Comparison of ENCODE assay signal across 9 cellular contexts in the genomic region with DNA sequence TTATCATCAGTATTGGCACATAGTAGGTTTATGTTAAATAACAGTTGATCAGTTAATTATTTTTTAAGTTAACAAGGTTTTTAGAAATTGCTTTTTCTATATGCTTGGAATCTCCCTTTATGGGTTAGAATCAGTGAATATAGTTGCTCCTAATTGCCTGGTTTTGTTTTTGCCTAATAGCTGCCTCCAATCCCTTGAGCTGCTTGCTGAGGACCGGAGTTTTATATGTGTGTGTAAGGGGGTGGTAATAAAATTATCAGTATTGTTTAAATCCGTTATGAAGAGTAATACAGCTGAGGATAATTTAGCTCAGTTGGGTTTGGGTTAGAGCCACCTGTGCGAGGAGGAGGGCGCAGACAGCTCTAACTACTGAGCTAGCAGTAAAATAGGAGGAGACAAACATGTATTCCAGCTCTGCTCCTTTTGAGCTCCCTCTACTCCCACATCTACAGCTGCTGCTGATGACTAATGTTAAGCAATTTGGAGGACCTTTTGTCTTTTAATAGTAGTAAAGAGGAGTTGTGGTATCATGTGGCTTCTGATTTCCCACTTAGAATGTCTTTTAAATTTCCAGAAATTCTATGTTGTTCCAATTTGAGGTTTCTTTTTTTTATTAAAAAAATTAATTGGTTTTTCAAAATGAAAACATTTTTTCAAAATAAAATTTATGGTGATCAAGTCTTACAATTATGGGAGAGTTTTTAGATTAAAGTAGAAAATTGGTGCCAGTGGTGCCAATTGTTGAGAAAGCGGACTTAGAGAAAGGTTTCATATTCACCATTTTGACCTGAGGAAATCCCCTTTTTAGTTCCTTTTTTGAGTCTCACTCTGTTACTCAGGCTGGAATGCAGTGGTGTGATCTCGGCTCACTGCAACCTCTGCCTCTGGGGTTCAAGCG.
DNase-seq lines count a peak whose midpoint lies in the region; ATAC-seq, FAIRE-seq and TF ChIP-seq lines count a peak whose summit lies in the region.
"Had no signal": no experiment of that assay in that cellular context is flagged by ENCODE, and none has a peak within 500 bp of the region (broad histone marks: within the 10 kb centered on the region; RNA-seq: fewer than 3 reads in every experiment).

No MANE protein-coding gene starts in this region.

- ATAC-seq in HG03095 (IDR thresholded peaks at IDR 0.05; ENCODE audit: unreplicated experiment) = peak; percentile 57
- ATAC-seq in left lung = peak; percentile 75

- H3K36me3 Mint-ChIP-seq in T-helper 2 cell treated with Interferon-gamma antibody and Interleukin-4, amounts not matched to agents 5 μg/mL and 100 μg/mL, for 36 hours (ENCODE audit: low read depth) = no peaks in the 10 kb centered on the region

- no peak overlapping the region for H3K27ac Mint-ChIP-seq in T-helper 2 cell treated with Interferon-gamma antibody and Interleukin-4, amounts not matched to agents 5 μg/mL and 100 μg/mL, for 36 hours

- H3K4me1 ChIP-seq in left lung (peaks cover 0 to 7% of the 10 kb centered on the region in 2 donors), kidney (ENCODE audit: control insufficient read depth in 1 of 2, insufficient read depth in 1 of 2, low read depth in 1 of 2, low read length in 2 of 2) (no peaks in the 10 kb centered on the region)

- H3K27me3 ChIP-seq in GM06990 (replicated peaks; ENCODE audit: control insufficient read depth, insufficient read depth, low read length) (no peaks in the 10 kb centered on the region), left lung (no peaks in the 10 kb centered on the region)

- no peak overlapping the region for H3K4me3 Mint-ChIP-seq in T-helper 2 cell treated with Interferon-gamma antibody and Interleukin-4, amounts not matched to agents 5 μg/mL and 100 μg/mL, for 36 hours

- H3K27me3 Mint-ChIP-seq in T-helper 2 cell treated with Interferon-gamma antibody and Interleukin-4, amounts not matched to agents 5 μg/mL and 100 μg/mL, for 36 hours (ENCODE audit: low read depth) = no peaks in the 10 kb centered on the region

- no peaks in the 10 kb centered on the region for H3K9me3 Mint-ChIP-seq in T-helper 2 cell treated with Interferon-gamma antibody and Interleukin-4, amounts not matched to agents 5 μg/mL and 100 μg/mL, for 36 hours

- H3K9me3 ChIP-seq in left lung (no peaks in the 10 kb centered on the region), kidney (ENCODE audit: control insufficient read depth in 1 of 2, low read length in 2 of 2) (no peaks in the 10 kb centered on the region)
- H3K9me3 ChIP-seq: thoracic aorta had no signal

- no peak overlapping the region for H3K9ac ChIP-seq in kidney (ENCODE audit: low read length in 2 of 2)

- peaks cover 2% of the 10 kb centered on the region; the same call in 1 of the 2 replicates for H3K36me3 ChIP-seq in GM06990 (ENCODE audit: control insufficient read depth, insufficient read depth, low read length)
- H3K36me3 ChIP-seq in left lung = no peaks in the 10 kb centered on the region
- no peaks in the 10 kb centered on the region for H3K36me3 ChIP-seq in kidney (ENCODE audit: control insufficient read depth in 1 of 2, insufficient read depth in 2 of 2, low read length in 2 of 2)
- H3K36me3 ChIP-seq: thoracic aorta had no signal

- no peak overlapping the region for H3K27ac ChIP-seq in left lung
- no peak overlapping the region for H3K27ac ChIP-seq in kidney (ENCODE audit: low read depth in 2 of 2, low read length in 2 of 2)
- H3K27ac ChIP-seq: thoracic aorta had no signal

- intact Hi-C loops in left lung (cut with DNase I) = no loop called here
- intact Hi-C loops in kidney (cut with DNase I) = no loop called here

- FAIRE-seq in kidney (lab: Jason Lieb, UNC) = no peak

- TF ChIP-seq CTCF in GM06990 (IDR thresholded peaks at IDR 0.05; ENCODE audit: insufficient read depth, low read length, poor library complexity, severe bottlenecking) = no peak
- no peak for TF ChIP-seq CTCF in left lung (IDR thresholded peaks at IDR 0.05)
- no peak for TF ChIP-seq CTCF in kidney (IDR thresholded peaks at IDR 0.05; ENCODE audit: borderline replicate concordance, extremely low read depth, insufficient read depth)

- H3K4me3 ChIP-seq in GM06990 (replicated peaks; ENCODE audit: low read depth, low read length) = peak overlapping the region; percentile 35
- H3K4me3 ChIP-seq in left lung = no peak overlapping the region
- H3K4me3 ChIP-seq in kidney (ENCODE audit: low read length in 2 of 2) = no peak overlapping the region
- H3K4me3 ChIP-seq: thoracic aorta had no signal

- H3K4me1 Mint-ChIP-seq in T-helper 2 cell treated with Interferon-gamma antibody and Interleukin-4, amounts not matched to agents 5 μg/mL and 100 μg/mL, for 36 hours (ENCODE audit: low read depth) = no peaks in the 10 kb centered on the region

- DNase-seq in GM06990 (ENCODE audit: extremely low read depth, insufficient read length) (peak; percentile 34), SKM-1 (lab: John Stamatoyannopoulos, UW; ENCODE audit: unreplicated experiment) (peak; percentile 6), left lung (no peak), DMS79 treated with DMSO at 0.1 percent for 48 hours (lab: John Stamatoyannopoulos, UW) (no peak), cerebellum (ENCODE audit: low spot score) (no peak), kidney (no peak)
- DNase-seq in T-helper 2 cell treated with Interferon-gamma antibody and Interleukin-4, amounts not matched to agents 5 μg/mL and 100 μg/mL, for 36 hours (ENCODE audit: low spot score) = no peak

Comparison
In these comparisons a context has a peak if more than half of its experiments do, and no peak if none do; other contexts are left out.
1. DNase-seq: peak in GM06990 (single experiment) and SKM-1 (single experiment); none in left lung (0 of 2), T-helper 2 cell treated with Interferon-gamma antibody and Interleukin-4, amounts not matched to agents 5 μg/mL and 100 μg/mL, for 36 hours (single experiment), DMS79 treated with DMSO at 0.1 percent for 48 hours (single experiment), cerebellum (single experiment) and kidney (single experiment).